41 cellular contexts compared by ENCODE assay signal in genomic region chr11:62322524-62322923, GRCh38. TPM values are rescaled to one million over a fixed set of nuclear protein-coding genes. Genes with fewer than 3 reads are reported as not detected.
"Had no signal": no experiment of that assay in that cellular context is flagged by ENCODE, and none has a peak within 500 bp of the region (broad histone marks: within the 10 kb centered on the region; RNA-seq: fewer than 3 reads in every experiment).

No MANE protein-coding gene starts in this region.

- H3K27ac Mint-ChIP-seq: activated CD4-positive, alpha-beta memory T cell treated with anti-CD3 and anti-CD28 coated beads for 36 hours; activated CD4-positive, alpha-beta T cell treated with anti-CD3 and anti-CD28 coated beads for 36 hours; activated CD8-positive, alpha-beta T cell treated with anti-CD3 and anti-CD28 coated beads for 36 hours; activated naive CD4-positive, alpha-beta T cell treated with anti-CD3 and anti-CD28 coated beads for 36 hours; activated naive CD4-positive, alpha-beta T cell treated with anti-CD3 and anti-CD28 coated beads, Interleukin-2, amount 50 U/mL, for 72 hours; activated naive CD8-positive, alpha-beta T cell treated with anti-CD3 and anti-CD28 coated beads for 36 hours; activated T-cell treated with anti-CD3 and anti-CD28 coated beads, Interleukin-2, amount 50 U/mL, for 72 hours; activated T-helper 1 cell treated with anti-CD3 and anti-CD28 coated beads, Interleukin-12 subunit alpha, Interleukin-12 subunit beta, Interleukin-2, Interleukin-4 antibody, amounts not matched to agents 30 ng/mL and 10 ng/mL and 1 ng/mL, durations not matched to agents 14 hours and 24 hours and 36 hours; activated T-helper 17 cell treated with anti-CD3 and anti-CD28 coated beads, Interleukin-2, amount 50 U/mL, for 72 hours; T-helper 1 cell treated with Interleukin-12 subunit alpha and Interleukin-12 subunit beta and Interleukin-4 antibody, amounts not matched to agents 30 μg/mL and 1 μg/mL, for 36 hours; T-helper 2 cell treated with Interferon-gamma antibody and Interleukin-4, amounts not matched to agents 5 μg/mL and 100 μg/mL, for 36 hours; WTC11 had no signal

- H3K9me3 Mint-ChIP-seq: activated CD4-positive, alpha-beta memory T cell treated with anti-CD3 and anti-CD28 coated beads for 36 hours; activated CD8-positive, alpha-beta T cell treated with anti-CD3 and anti-CD28 coated beads for 36 hours; activated naive CD4-positive, alpha-beta T cell treated with anti-CD3 and anti-CD28 coated beads for 36 hours; activated naive CD4-positive, alpha-beta T cell treated with anti-CD3 and anti-CD28 coated beads, Interleukin-2, amount 50 U/mL, for 72 hours; activated naive CD8-positive, alpha-beta T cell treated with anti-CD3 and anti-CD28 coated beads for 36 hours; activated T-cell treated with anti-CD3 and anti-CD28 coated beads, Interleukin-2, amount 50 U/mL, for 4 hours; activated T-cell treated with anti-CD3 and anti-CD28 coated beads, Interleukin-2, amount 50 U/mL, for 72 hours; activated T-helper 1 cell treated with anti-CD3 and anti-CD28 coated beads, Interleukin-12 subunit alpha, Interleukin-12 subunit beta, Interleukin-2, Interleukin-4 antibody, amounts not matched to agents 30 ng/mL and 10 ng/mL and 1 ng/mL, durations not matched to agents 14 hours and 24 hours and 36 hours; activated T-helper 17 cell treated with anti-CD3 and anti-CD28 coated beads, Interleukin-2, amount 50 U/mL, for 72 hours; T-helper 1 cell treated with Interleukin-12 subunit alpha and Interleukin-12 subunit beta and Interleukin-4 antibody, amounts not matched to agents 30 μg/mL and 1 μg/mL, for 36 hours; T-helper 2 cell treated with Interferon-gamma antibody and Interleukin-4, amounts not matched to agents 5 μg/mL and 100 μg/mL, for 36 hours; WTC11 had no signal

- ATAC-seq: activated CD4-positive, alpha-beta T cell treated with anti-CD3 and anti-CD28 coated beads for 36 hours; activated CD4-positive, CD25-positive, alpha-beta regulatory T cell treated with anti-CD3 and anti-CD28 coated beads, Interleukin-2, amount 50 U/mL, for 24 hours; activated CD8-positive, alpha-beta T cell treated with anti-CD3 and anti-CD28 coated beads for 36 hours; activated naive CD4-positive, alpha-beta T cell treated with anti-CD3 and anti-CD28 coated beads, Interleukin-2, amount 50 U/mL, for 72 hours; activated T-cell treated with anti-CD3 and anti-CD28 coated beads, Interleukin-2, amount 50 U/mL, for 4 hours; activated T-cell treated with anti-CD3 and anti-CD28 coated beads, Interleukin-2, amount 50 U/mL, for 72 hours; activated T-helper 17 cell treated with anti-CD3 and anti-CD28 coated beads, Interleukin-2, amount 50 U/mL, for 72 hours; body of pancreas; WTC11 had no signal

- H3K4me1 Mint-ChIP-seq: activated T-helper 17 cell treated with anti-CD3 and anti-CD28 coated beads, Interleukin-2, amount 50 U/mL, for 72 hours had no signal

- FAIRE-seq: astrocyte had no signal

- H3K4me3 ChIP-seq: adrenal gland, body of pancreas, breast epithelium had no signal

- H3K36me3 ChIP-seq: adrenal gland, brain microvascular endothelial cell, breast epithelium, WERI-Rb-1 had no signal

- H3K9me3 ChIP-seq: adrenal gland, body of pancreas, breast epithelium had no signal

- H3K36me3 Mint-ChIP-seq: activated CD4-positive, alpha-beta memory T cell treated with anti-CD3 and anti-CD28 coated beads for 36 hours; activated naive CD4-positive, alpha-beta T cell treated with anti-CD3 and anti-CD28 coated beads, Interleukin-2, amount 50 U/mL, for 72 hours; activated naive CD8-positive, alpha-beta T cell treated with anti-CD3 and anti-CD28 coated beads for 36 hours; WTC11 had no signal

- H3K4me1 ChIP-seq: adrenal gland, body of pancreas, breast epithelium had no signal

- H3K4me3 Mint-ChIP-seq: activated CD4-positive, alpha-beta memory T cell treated with anti-CD3 and anti-CD28 coated beads for 36 hours; activated CD4-positive, alpha-beta T cell treated with anti-CD3 and anti-CD28 coated beads for 36 hours; activated CD8-positive, alpha-beta T cell treated with anti-CD3 and anti-CD28 coated beads for 36 hours; activated naive CD4-positive, alpha-beta T cell treated with anti-CD3 and anti-CD28 coated beads for 36 hours; activated naive CD8-positive, alpha-beta T cell treated with anti-CD3 and anti-CD28 coated beads for 36 hours; activated T-cell treated with anti-CD3 and anti-CD28 coated beads, Interleukin-2, amount 50 U/mL, for 4 hours; activated T-cell treated with anti-CD3 and anti-CD28 coated beads, Interleukin-2, amount 50 U/mL, for 72 hours; activated T-helper 1 cell treated with anti-CD3 and anti-CD28 coated beads, Interleukin-12 subunit alpha, Interleukin-12 subunit beta, Interleukin-2, Interleukin-4 antibody, amounts not matched to agents 30 ng/mL and 10 ng/mL and 1 ng/mL, durations not matched to agents 14 hours and 24 hours and 36 hours; activated T-helper 17 cell treated with anti-CD3 and anti-CD28 coated beads, Interleukin-2, amount 50 U/mL, for 72 hours; T-helper 1 cell treated with Interleukin-12 subunit alpha and Interleukin-12 subunit beta and Interleukin-4 antibody, amounts not matched to agents 30 μg/mL and 1 μg/mL, for 36 hours; T-helper 2 cell treated with Interferon-gamma antibody and Interleukin-4, amounts not matched to agents 5 μg/mL and 100 μg/mL, for 36 hours; WTC11 had no signal

- DNase-seq: activated CD4-positive, alpha-beta memory T cell treated with anti-CD3 and anti-CD28 coated beads for 36 hours; activated CD4-positive, alpha-beta T cell treated with anti-CD3 and anti-CD28 coated beads for 1 hour; activated CD4-positive, alpha-beta T cell treated with anti-CD3 and anti-CD28 coated beads for 36 hours; activated CD4-positive, alpha-beta T cell treated with anti-CD3 and anti-CD28 coated beads for 48 hours; activated CD4-positive, alpha-beta T cell treated with anti-CD3 and anti-CD28 coated beads, Interleukin-2, amount 50 U/mL, for 1 hour; activated CD4-positive, alpha-beta T cell treated with anti-CD3 and anti-CD28 coated beads, Interleukin-2, amount 50 U/mL, for 4 hours; activated CD4-positive, CD25-positive, alpha-beta regulatory T cell; activated CD8-positive, alpha-beta memory T cell treated with anti-CD3 and anti-CD28 coated beads, Interleukin-2, amount 50 U/mL, for 4 hours; activated CD8-positive, alpha-beta T cell treated with anti-CD3 and anti-CD28 coated beads for 36 hours; activated effector memory CD4-positive, alpha-beta T cell treated with anti-CD3 and anti-CD28 coated beads, Interleukin-2, amount 50 U/mL, for 16 hours; activated gamma-delta T cell treated with Interleukin-2 at 50 U/mL for 16 hours; activated naive CD4-positive, alpha-beta T cell; activated naive CD4-positive, alpha-beta T cell treated with anti-CD3 and anti-CD28 coated beads for 36 hours; activated naive CD4-positive, alpha-beta T cell treated with anti-CD3 and anti-CD28 coated beads, Interleukin-2, amount 50 U/mL, for 16 hours; activated naive CD8-positive, alpha-beta T cell treated with anti-CD3 and anti-CD28 coated beads for 36 hours; activated T-cell treated with anti-CD3 and anti-CD28 coated beads for 4 hours; activated T-cell treated with anti-CD3 and anti-CD28 coated beads, Interleukin-2, amount 50 U/mL, for 1 hour; activated T-cell treated with anti-CD3 and anti-CD28 coated beads, Interleukin-2, amount 50 U/mL, for 4 hours; activated T-cell treated with anti-CD3 and anti-CD28 coated beads, Interleukin-2, amount 50 U/mL, for 72 hours; adrenal gland; amniotic stem cell; aorta; body of pancreas; brain microvascular endothelial cell; central memory CD4-positive, alpha-beta T cell; SW 1271; T-helper 1 cell; T-helper 2 cell; T-helper 9 cell; WERI-Rb-1 had no signal

- H3K27ac ChIP-seq: adrenal gland, body of pancreas, brain microvascular endothelial cell, breast epithelium, WERI-Rb-1 had no signal

- H3K27me3 ChIP-seq: adrenal gland, body of pancreas, breast epithelium had no signal

RNA-seq across cellular contexts. Expression of gene SCGB1D4, which starts 23.6 kb away (rescaled TPM):
- total RNA-seq: activated CD4-positive, alpha-beta memory T cell treated with anti-CD3 and anti-CD28 coated beads for 36 hours; activated CD4-positive, alpha-beta T cell treated with anti-CD3 and anti-CD28 coated beads for 36 hours; activated CD8-positive, alpha-beta memory T cell treated with anti-CD3 and anti-CD28 coated beads for 36 hours; activated CD8-positive, alpha-beta T cell treated with anti-CD3 and anti-CD28 coated beads for 36 hours; activated naive CD4-positive, alpha-beta T cell treated with anti-CD3 and anti-CD28 coated beads for 36 hours; activated naive CD4-positive, alpha-beta T cell treated with anti-CD3 and anti-CD28 coated beads, Interleukin-2, amount 50 U/mL, for 72 hours; activated naive CD8-positive, alpha-beta T cell treated with anti-CD3 and anti-CD28 coated beads for 36 hours; activated T-cell treated with anti-CD3 and anti-CD28 coated beads, Interleukin-2, amount 50 U/mL, for 4 hours; activated T-cell treated with anti-CD3 and anti-CD28 coated beads, Interleukin-2, amount 50 U/mL, for 72 hours; activated T-helper 1 cell treated with anti-CD3 and anti-CD28 coated beads, Interleukin-12 subunit alpha, Interleukin-12 subunit beta, Interleukin-2, Interleukin-4 antibody, amounts not matched to agents 30 ng/mL and 10 ng/mL and 1 ng/mL, durations not matched to agents 14 hours and 24 hours and 36 hours; activated T-helper 17 cell treated with anti-CD3 and anti-CD28 coated beads, Interleukin-2, amount 50 U/mL, for 72 hours; adrenal gland; aorta; astrocyte; body of pancreas; breast epithelium; cardiac septum; WTC11 had no signal
- polyA plus RNA-seq: adrenal gland, aorta had no signal

RNA-seq across cellular contexts. Expression of gene SCGB2A2, which starts 52.6 kb away (rescaled TPM):
- total RNA-seq: activated CD4-positive, alpha-beta memory T cell treated with anti-CD3 and anti-CD28 coated beads for 36 hours; activated CD4-positive, alpha-beta T cell treated with anti-CD3 and anti-CD28 coated beads for 36 hours; activated CD8-positive, alpha-beta memory T cell treated with anti-CD3 and anti-CD28 coated beads for 36 hours; activated CD8-positive, alpha-beta T cell treated with anti-CD3 and anti-CD28 coated beads for 36 hours; activated naive CD4-positive, alpha-beta T cell treated with anti-CD3 and anti-CD28 coated beads for 36 hours; activated naive CD4-positive, alpha-beta T cell treated with anti-CD3 and anti-CD28 coated beads, Interleukin-2, amount 50 U/mL, for 72 hours; activated naive CD8-positive, alpha-beta T cell treated with anti-CD3 and anti-CD28 coated beads for 36 hours; activated T-cell treated with anti-CD3 and anti-CD28 coated beads, Interleukin-2, amount 50 U/mL, for 4 hours; activated T-cell treated with anti-CD3 and anti-CD28 coated beads, Interleukin-2, amount 50 U/mL, for 72 hours; activated T-helper 1 cell treated with anti-CD3 and anti-CD28 coated beads, Interleukin-12 subunit alpha, Interleukin-12 subunit beta, Interleukin-2, Interleukin-4 antibody, amounts not matched to agents 30 ng/mL and 10 ng/mL and 1 ng/mL, durations not matched to agents 14 hours and 24 hours and 36 hours; activated T-helper 17 cell treated with anti-CD3 and anti-CD28 coated beads, Interleukin-2, amount 50 U/mL, for 72 hours; adrenal gland; aorta; astrocyte; body of pancreas; cardiac septum; WTC11 had no signal
- polyA plus RNA-seq: adrenal gland had no signal
